ENCODE assay signal across 24 cellular contexts in the genomic region with DNA sequence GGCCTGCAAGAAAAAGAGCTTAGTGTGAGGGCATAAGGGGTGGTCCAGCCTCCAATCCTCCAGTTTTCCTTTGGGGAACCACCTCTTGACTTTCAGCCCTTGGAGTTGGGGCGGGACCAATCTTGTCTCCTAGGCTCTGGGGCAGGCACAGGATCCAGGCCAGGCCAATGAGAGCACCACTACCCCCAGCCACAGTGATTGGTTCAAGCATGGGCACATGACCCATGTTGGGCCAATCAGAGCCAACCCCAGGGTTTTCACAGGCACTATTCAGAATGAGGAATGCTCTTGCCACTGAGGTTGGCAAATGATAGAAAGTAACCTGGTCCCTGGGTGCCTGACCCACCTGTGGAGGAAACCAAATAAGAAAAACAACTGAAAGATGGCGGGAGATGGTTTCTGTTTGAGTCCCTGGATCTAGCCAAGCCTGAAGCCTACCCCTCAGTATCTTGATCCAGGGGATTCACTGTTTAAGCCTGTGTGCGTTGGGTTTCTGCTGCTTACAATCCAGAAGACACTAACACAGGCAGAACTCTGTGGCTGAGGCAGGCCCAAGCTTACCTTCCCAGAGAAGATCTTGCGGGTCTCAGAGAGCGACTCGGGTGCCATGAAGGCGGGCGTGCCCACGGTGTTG. TPM values are rescaled to one million over a fixed set of nuclear protein-coding genes. Genes with fewer than 3 reads are reported as not detected.
DNase-seq lines count a peak whose midpoint lies in the region; ATAC-seq, FAIRE-seq and TF ChIP-seq lines count a peak whose summit lies in the region.
"Had no signal": no experiment of that assay in that cellular context is flagged by ENCODE, and none has a peak within 500 bp of the region (broad histone marks: within the 10 kb centered on the region; RNA-seq: fewer than 3 reads in every experiment).

No MANE protein-coding gene starts in this region.

- H3K79me2 ChIP-seq in SK-N-SH (ENCODE audit: insufficient read depth): no peaks in the 10 kb centered on the region
- H3K79me2 ChIP-seq in GM12878 (ENCODE audit: control insufficient read depth, insufficient read depth, low read length): no peaks in the 10 kb centered on the region

- ATAC-seq in SK-N-SH treated with all-trans-retinoic acid at 6 μM for 48 hours (no peak), GM12878 (no peak), GM21390 (IDR thresholded peaks at IDR 0.05; ENCODE audit: unreplicated experiment) (no peak)
- ATAC-seq: activated CD8-positive, alpha-beta T cell treated with anti-CD3 and anti-CD28 coated beads, Interleukin-2, amount 10 ng/mL, durations not matched to agents 7 days and 5 days had no signal

- H3K4me2 ChIP-seq in SK-N-SH (no peak overlapping the region), GM12878 (ENCODE audit: control insufficient read depth, insufficient read depth) (no peak overlapping the region)

- SMC1A ChIA-PET in GM12878 (lab: Charles Lee; ENCODE audit: uncharacterized antibody, unreplicated experiment): interaction anchor here (1.4 kb wide), 1 partner anchor 14 kb away, joined by 8 read pairs; no protein-coding TSS in a partner anchor

- in situ Hi-C loops in GM12878 (cut with MboI): no loop called here

- H3K4me1 ChIP-seq in SK-N-SH (ENCODE audit: control insufficient read depth in 1 of 2, insufficient read depth in 2 of 2, low read depth in 1 of 2, low read length in 1 of 2) (no peaks in the 10 kb centered on the region), GM12878 (ENCODE audit: control insufficient read depth, insufficient read depth, low read length) (peaks cover 18% of the 10 kb centered on the region), neutrophil (ENCODE audit: control insufficient read depth in 1 of 2, insufficient read depth in 1 of 2, low read depth in 1 of 2, low read length in 1 of 2) (no peaks in the 10 kb centered on the region)
- H3K4me1 ChIP-seq: prostate gland had no signal

- intact Hi-C loops in GM12878 (cut with micrococcal nuclease; ENCODE audit: unreplicated experiment): no loop called here

- H3F3A ChIP-seq in SK-N-SH (replicated peaks; ENCODE audit: insufficient read depth): no peaks in the 10 kb centered on the region

- TF ChIP-seq CTCF in SK-N-SH (IDR thresholded peaks at IDR 0.05) (no peak), GM12878 (IDR thresholded peaks at IDR 0.05 in 2 of 3, conservative IDR thresholded peaks at IDR 0.05 in 1 of 3; ENCODE audit: control insufficient read depth in 2 of 3, extremely low read depth in 1 of 3, insufficient read depth in 1 of 3, low read depth in 3 of 3, low read length in 3 of 3) (no peak), neutrophil (IDR thresholded peaks at IDR 0.05) (no peak)

- BruUV-seq in GM12878 (replicated peaks; lab: Mats Ljungman, UMichigan): no TSS peak

- no peak for TF ChIP-seq EP300 in SK-N-SH (IDR thresholded peaks at IDR 0.05; ENCODE audit: borderline replicate concordance in 1 of 2, low read depth in 1 of 2, low read length in 1 of 2)
- no peak for TF ChIP-seq EP300 in Ishikawa (IDR thresholded peaks at IDR 0.05; ENCODE audit: borderline replicate concordance)
- no peak for TF ChIP-seq EP300 in GM12878 (IDR thresholded peaks at IDR 0.05; ENCODE audit: borderline replicate concordance in 1 of 2, control insufficient read depth in 1 of 2, low read depth in 2 of 2, low read length in 2 of 2)

- no peak overlapping the region for H2AFZ ChIP-seq in SK-N-SH (ENCODE audit: low read depth)
- no peak overlapping the region for H2AFZ ChIP-seq in GM12878 (ENCODE audit: control insufficient read depth, low read depth, low read length)

- H3K27ac ChIP-seq in SK-N-SH (ENCODE audit: low read depth in 2 of 2, low read length in 1 of 2): no peak overlapping the region
- no peak overlapping the region for H3K27ac ChIP-seq in GM12878 (ENCODE audit: control insufficient read depth, insufficient read depth)
- peak overlapping the region; percentile 20 for H3K27ac ChIP-seq in neutrophil
- H3K27ac ChIP-seq: cardiac muscle cell, prostate gland had no signal

- TF ChIP-seq POLR2A in GM12878 (IDR thresholded peaks at IDR 0.05; ENCODE audit: low read depth, low read length): no peak

- POLR2A ChIA-PET in SK-N-SH (lab: Yijun Ruan, JAX) (no interaction called here), GM12878 (lab: Charles Lee) (interaction anchor here (3.4 kb wide), 1 partner anchor 13 kb away, joined by 16 read pairs; no protein-coding TSS in a partner anchor)

- H3K9me3 ChIP-seq in SK-N-SH: no peaks in the 10 kb centered on the region
- H3K9me3 ChIP-seq in GM12878 (replicated peaks; ENCODE audit: control insufficient read depth, insufficient read depth, low read length): no peaks in the 10 kb centered on the region; the same call in 2 of the 3 replicates
- H3K9me3 ChIP-seq in neutrophil: no peaks in the 10 kb centered on the region
- H3K9me3 ChIP-seq: prostate gland had no signal

- no peak overlapping the region for H3K4me3 ChIP-seq in SK-N-SH (ENCODE audit: low read depth in 2 of 2, low read length in 1 of 2)
- H3K4me3 ChIP-seq in GM12878: no peak overlapping the region
- H3K4me3 ChIP-seq in neutrophil (ENCODE audit: low read depth in 1 of 2, low read length in 1 of 2): no peak overlapping the region
- H3K4me3 ChIP-seq: cardiac muscle cell, prostate gland had no signal

- H3K9ac ChIP-seq in SK-N-SH (no peak overlapping the region), GM12878 (ENCODE audit: control insufficient read depth, insufficient read depth, low read length) (no peak overlapping the region)

- no peaks in the 10 kb centered on the region for H3K9me2 ChIP-seq in SK-N-SH

- no peak for FAIRE-seq in GM12878 (lab: Jason Lieb, UNC)
- FAIRE-seq: TTC549 had no signal

- TF ChIP-seq RAD21 in SK-N-SH (IDR thresholded peaks at IDR 0.05; ENCODE audit: low read length) (no peak), Ishikawa (IDR thresholded peaks at IDR 0.05; ENCODE audit: low read depth) (no peak), GM12878 (IDR thresholded peaks at IDR 0.05; ENCODE audit: insufficient read depth, low read depth, low read length) (no peak)

- H3K27me3 ChIP-seq in SK-N-SH (ENCODE audit: insufficient read depth) (no peaks in the 10 kb centered on the region), GM12878 (replicated peaks in 1 of 2; ENCODE audit: control insufficient read depth in 2 of 2, insufficient read depth in 2 of 2, low read length in 1 of 2) (no peaks in the 10 kb centered on the region), neutrophil (no peaks in the 10 kb centered on the region)
- H3K27me3 ChIP-seq: cardiac muscle cell had no signal

- no peaks in the 10 kb centered on the region for H4K20me1 ChIP-seq in SK-N-SH (ENCODE audit: insufficient read depth)
- H4K20me1 ChIP-seq in GM12878 (ENCODE audit: control insufficient read depth, insufficient read depth): no peaks in the 10 kb centered on the region

- DNase-seq in SK-N-SH (no peak), GM12878 (ENCODE audit: low read depth, low spot score) (no peak), T1000 (lab: John Stamatoyannopoulos, UW) (no peak), NCI-H2029 (lab: John Stamatoyannopoulos, UW) (no peak)
- DNase-seq: 8988T; activated CD4-positive, alpha-beta T cell treated with anti-CD3 and anti-CD28 coated beads for 1 hour; activated CD8-positive, alpha-beta T cell treated with anti-CD3 and anti-CD28 coated beads, Interleukin-2, amount 10 ng/mL, durations not matched to agents 7 days and 5 days; cortex of kidney; GDM1; HCEC 1CT; kidney glomerular epithelial cell; NCI-H1092 treated with DMSO at 0.1 percent for 48 hours; NCI-H1930; NCI-H345; SHP77; SW 1271; trophoblast cell had no signal

- WGBS in SK-N-SH (ENCODE audit: low lambda C conversion rate): 93% methylated on average over 9 of the region's 9 CpGs
- 85% methylated on average over 9 of the region's 9 CpGs for WGBS in GM12878 (ENCODE audit: insufficient coverage, insufficient replicate concordance, low lambda C conversion rate, missing lambda C conversion rate)

- peaks cover 0 to 21% of the 10 kb centered on the region in 2 experiments for H3K36me3 ChIP-seq in SK-N-SH (replicated peaks in 1 of 2; ENCODE audit: control insufficient read depth in 1 of 2, insufficient read depth in 2 of 2, low read length in 1 of 2)
- H3K36me3 ChIP-seq in GM12878 (ENCODE audit: control insufficient read depth in 2 of 2, insufficient read depth in 2 of 2, low read length in 1 of 2): peaks cover 18 to 25% of the 10 kb centered on the region in 2 experiments; a peak in 3 of 4 replicates
- peaks cover 98% of the 10 kb centered on the region for H3K36me3 ChIP-seq in neutrophil

- RAD21 ChIA-PET in GM12878 (lab: Charles Lee; ENCODE audit: unreplicated experiment): interaction anchor here (0.8 to 1.7 kb wide), 2 partner anchors 42 to 193 kb away, joined by 3 to 9 read pairs; no protein-coding TSS in a partner anchor

- CTCF ChIA-PET in SK-N-SH (lab: Yijun Ruan, JAX) (no interaction called here), GM12878 (lab: Yijun Ruan, JAX) (no interaction called here)

RNA-seq across cellular contexts. Expression of gene P2RX4, which starts 42.9 kb away (rescaled TPM):
- polyA plus RNA-seq in SK-N-SH (2012; rRNA removed) (24.2 and 32.2 TPM in 2 replicates), GM12878 (2011; rRNA removed) (35.2 and 43.4 TPM in 2 replicates), GM12878 (2014; fragmentation: Illumina TruSeq; extraction: Trizol) (10.4 and 16.2 TPM in 2 replicates), GM12878 (2014; fragmentation: Nextera tagmentation; extraction: Ambion mirVana) (10 to 100 TPM in 1 of 2 experiments, 1 to 10 TPM in 1; 9.0 to 11.3 TPM), GM12878 (2014; rRNA removed) (28.4 and 31.7 TPM in 2 replicates), GM12878 (2016; fragmentation: Nextera tagmentation; extraction: Ambion mirVana) (10 to 100 TPM; 22.4 to 27.4 TPM)
- polyA plus RNA-seq in SK-N-SH (2012; cell fraction: cytosol; rRNA removed): 13.4 and 22.6 TPM in 2 replicates
- 17.6 and 24.1 TPM in 2 replicates for polyA plus RNA-seq in SK-N-SH (2012; cell fraction: nucleus; rRNA removed)
- 75.0 TPM in 2 replicates for total RNA-seq in GM12878 (2013; cell fraction: nucleolus; rRNA removed)
- total RNA-seq in GM12878 (2014; rRNA removed) (25.3 and 28.0 TPM in 2 replicates), GM12878 (2014; rRNA removed; fragmentation: Illumina TruSeq; extraction: Trizol) (15.3 and 17.3 TPM in 2 replicates), GM12878 (2021) (17.0 and 18.6 TPM in 2 replicates)
- polyA plus RNA-seq in GM12878 (2011; ENCODE audit: low read depth): 12.3 TPM
- polyA plus RNA-seq in GM12878 (2011; cell fraction: cytosol; rRNA removed): 46.5 and 63.0 TPM in 2 replicates
- polyA plus RNA-seq in GM12878 (2011; cell fraction: nucleus; rRNA removed): 59.7 and 68.9 TPM in 2 replicates
- polyA plus RNA-seq in GM12878 (2012): 16.2 and 20.4 TPM in 2 replicates
- 54.9 and 57.2 TPM in 2 replicates for polyA minus RNA-seq in GM12878 (2011; rRNA and poly(A)+ RNA removed)
- polyA minus RNA-seq in GM12878 (2011; cell fraction: cytosol; rRNA and poly(A)+ RNA removed): 9.9 and 10.8 TPM in 2 replicates
- 25.8 and 32.5 TPM in 2 replicates for polyA minus RNA-seq in GM12878 (2011; cell fraction: nucleus; rRNA and poly(A)+ RNA removed)

RNA-seq across cellular contexts. Expression of gene CAMKK2, which starts 43.7 kb away (rescaled TPM):
- 23.6 and 24.5 TPM in 2 replicates for polyA plus RNA-seq in SK-N-SH (2012; rRNA removed)
- 13.3 and 17.8 TPM in 2 replicates for polyA plus RNA-seq in SK-N-SH (2012; cell fraction: cytosol; rRNA removed)
- polyA plus RNA-seq in SK-N-SH (2012; cell fraction: nucleus; rRNA removed): 39.4 and 39.9 TPM in 2 replicates
- 45.5 and 50.6 TPM in 2 replicates for total RNA-seq in GM12878 (2013; cell fraction: nucleolus; rRNA removed)
- total RNA-seq in GM12878 (2014; rRNA removed): 25.0 and 28.5 TPM in 2 replicates
- total RNA-seq in GM12878 (2014; rRNA removed; fragmentation: Illumina TruSeq; extraction: Trizol): 17.1 and 17.7 TPM in 2 replicates
- total RNA-seq in GM12878 (2021): 37.7 and 38.3 TPM in 2 replicates
- polyA plus RNA-seq in GM12878 (2011; ENCODE audit: low read depth): 11.2 TPM
- polyA plus RNA-seq in GM12878 (2011; rRNA removed): 34.8 and 40.6 TPM in 2 replicates
- polyA plus RNA-seq in GM12878 (2011; cell fraction: cytosol; rRNA removed): 48.6 and 50.5 TPM in 2 replicates
- polyA plus RNA-seq in GM12878 (2011; cell fraction: nucleus; rRNA removed): 76.2 and 79.0 TPM in 2 replicates
- 17.3 and 19.6 TPM in 2 replicates for polyA plus RNA-seq in GM12878 (2012)
- 26.5 and 28.8 TPM in 2 replicates for polyA plus RNA-seq in GM12878 (2014; fragmentation: Illumina TruSeq; extraction: Trizol)
- 1 to 10 TPM; 5.2 to 5.3 TPM for polyA plus RNA-seq in GM12878 (2014; fragmentation: Nextera tagmentation; extraction: Ambion mirVana)
- polyA plus RNA-seq in GM12878 (2014; rRNA removed): 33.0 and 35.3 TPM in 2 replicates
- polyA plus RNA-seq in GM12878 (2016; fragmentation: Nextera tagmentation; extraction: Ambion mirVana): 10 to 100 TPM; 23.7 to 24.8 TPM
- 46.7 and 58.2 TPM in 2 replicates for polyA minus RNA-seq in GM12878 (2011; rRNA and poly(A)+ RNA removed)
- 18.5 and 23.1 TPM in 2 replicates for polyA minus RNA-seq in GM12878 (2011; cell fraction: cytosol; rRNA and poly(A)+ RNA removed)
- polyA minus RNA-seq in GM12878 (2011; cell fraction: nucleus; rRNA and poly(A)+ RNA removed): 29.7 and 44.9 TPM in 2 replicates

Comparison
In these comparisons a context has a peak if more than half of its experiments do, and no peak if none do; other contexts are left out.
1. Of the 26 proteins assayed by ChIP-seq in both GM12878 and SK-N-SH: peak only in GM12878: none; only in SK-N-SH: none; in both: USF1; in neither: 25.